17 cellular contexts compared by ENCODE assay signal in the genomic region with DNA sequence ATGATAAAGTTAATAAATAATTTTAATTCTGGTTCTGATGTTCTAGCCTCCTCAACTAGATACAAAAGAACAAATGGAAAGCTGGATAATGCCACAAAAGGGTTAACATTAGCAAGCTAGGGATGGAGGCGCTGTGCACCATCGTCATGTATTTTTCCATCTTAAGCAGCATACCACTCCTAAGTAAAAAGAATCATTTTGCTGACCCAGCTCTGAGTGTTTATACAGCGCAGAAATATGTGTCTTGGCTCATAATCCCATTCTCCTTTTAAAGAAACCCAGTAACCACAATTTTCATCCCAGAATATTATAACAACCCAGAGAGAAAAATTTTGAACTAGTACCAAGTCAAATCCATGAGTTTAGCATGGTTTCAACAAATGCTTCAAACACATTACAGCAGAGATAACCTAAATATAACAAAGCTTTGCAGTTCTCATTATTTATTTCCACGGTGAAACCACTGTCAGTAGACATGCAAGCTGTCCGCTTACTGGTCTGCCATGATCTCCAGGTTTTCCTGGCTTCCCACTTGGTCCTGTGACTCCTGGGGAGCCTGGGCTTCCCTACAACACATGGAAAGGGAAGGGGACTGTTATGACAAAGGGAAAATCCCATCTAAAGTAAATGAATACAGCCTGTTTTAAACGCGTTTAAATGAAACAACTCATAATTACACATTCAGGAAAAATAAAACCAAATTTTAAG.
A peak's percentile ranks its signal among the peaks of the same experiment; 100 is the strongest.
DNase-seq lines count a peak whose midpoint lies in the region; ATAC-seq, FAIRE-seq and TF ChIP-seq lines count a peak whose summit lies in the region.
"Had no signal": no experiment of that assay in that cellular context is flagged by ENCODE, and none has a peak within 500 bp of the region (broad histone marks: within the 10 kb centered on the region; RNA-seq: fewer than 3 reads in every experiment).

No MANE protein-coding gene starts in this region.

- DNase-seq in left ventricle myocardium superior (no peak), Right ventricle myocardium superior (no peak), aorta (no peak), NCI-H748 (lab: John Stamatoyannopoulos, UW; ENCODE audit: unreplicated experiment) (no peak), SIG-M5 (lab: John Stamatoyannopoulos, UW) (no peak), kidney tubule cell (ENCODE audit: low spot score) (no peak)
- DNase-seq: activated CD4-positive, alpha-beta T cell treated with anti-CD3 and anti-CD28 coated beads, Interleukin-2, amount 50 U/mL, for 48 hours; activated effector memory CD4-positive, alpha-beta T cell treated with anti-CD3 and anti-CD28 coated beads, Interleukin-2, amount 50 U/mL, for 16 hours; cerebellar nuclear complex; DMS53; foreskin melanocyte; naive thymus-derived CD8-positive, alpha-beta T cell; small intestine had no signal

- no peaks in the 10 kb centered on the region for H3K27me3 Mint-ChIP-seq in nephron (ENCODE audit: low read depth)
- H3K27me3 Mint-ChIP-seq: naive thymus-derived CD8-positive, alpha-beta T cell had no signal

- no peaks in the 10 kb centered on the region for H3K27me3 ChIP-seq in aorta (ENCODE audit: control insufficient read depth in 1 of 2, insufficient read depth in 2 of 2, low read length in 1 of 2)

- peaks cover 29% of the 10 kb centered on the region for H3K4me1 Mint-ChIP-seq in nephron
- H3K4me1 Mint-ChIP-seq: naive thymus-derived CD8-positive, alpha-beta T cell had no signal

- H3K36me3 ChIP-seq in aorta (ENCODE audit: control insufficient read depth in 1 of 2, insufficient read depth in 2 of 2, low read length in 1 of 2) = no peaks in the 10 kb centered on the region
- H3K36me3 ChIP-seq: HAP-1 had no signal

- H3K36me3 Mint-ChIP-seq in nephron (ENCODE audit: low read depth) = peaks cover 24% of the 10 kb centered on the region
- H3K36me3 Mint-ChIP-seq: naive thymus-derived CD8-positive, alpha-beta T cell had no signal

- WGBS in aorta, 2 donors = 4 to 7% methylated on average over 7 of the region's 7 CpGs

- no peaks in the 10 kb centered on the region for H3K9me3 Mint-ChIP-seq in nephron

- intact Hi-C loops in left ventricle myocardium superior (cut with micrococcal nuclease) = no loop called here
- intact Hi-C loops in Right ventricle myocardium superior (cut with DNase I) = no loop called here
- intact Hi-C loops in aorta (cut with DNase I) = loop anchor here in 1 of 2 donors (5.0 kb wide), 1 partner anchor 108 kb away; no protein-coding TSS in a partner anchor

- H3K9me3 ChIP-seq in aorta (ENCODE audit: control insufficient read depth, low read length) = no peaks in the 10 kb centered on the region
- H3K9me3 ChIP-seq: HAP-1 had no signal

- no peak overlapping the region for H3K27ac ChIP-seq in aorta (ENCODE audit: low read depth in 1 of 2, low read length in 2 of 2)

- FAIRE-seq in endometrium (lab: Jason Lieb, UNC) = peak; percentile 93
- FAIRE-seq: keratinocyte, small intestine had no signal

- peak overlapping the region; percentile 92 to 95 (median 93) for H3K27ac Mint-ChIP-seq in nephron
- H3K27ac Mint-ChIP-seq: naive thymus-derived CD8-positive, alpha-beta T cell had no signal

- peak overlapping the region in 2 of 3 experiments; percentile 1 to 31 for H3K4me3 Mint-ChIP-seq in nephron
- H3K4me3 Mint-ChIP-seq: naive thymus-derived CD8-positive, alpha-beta T cell had no signal

- H3K4me1 ChIP-seq in aorta (ENCODE audit: control insufficient read depth in 1 of 2, insufficient read depth in 2 of 2, low read length in 2 of 2) = peaks cover 0 to 4% of the 10 kb centered on the region in 2 donors
- H3K4me1 ChIP-seq: HAP-1 had no signal

- ATAC-seq in left ventricle myocardium superior = peak; percentile 15
- ATAC-seq in Right ventricle myocardium superior (ENCODE audit: poor library complexity) = no peak
- ATAC-seq in aorta (ENCODE audit: low FRiP score) = peak; percentile 70
- ATAC-seq: naive thymus-derived CD8-positive, alpha-beta T cell had no signal

- no peak for TF ChIP-seq CTCF in nephron (IDR thresholded peaks at IDR 0.05; ENCODE audit: unreplicated experiment in 3 of 3)

- H3K4me3 ChIP-seq in aorta (ENCODE audit: low read length in 2 of 2) = no peak overlapping the region
- H3K4me3 ChIP-seq: HAP-1 had no signal
